23 cellular contexts compared by ENCODE assay signal in the genomic region with DNA sequence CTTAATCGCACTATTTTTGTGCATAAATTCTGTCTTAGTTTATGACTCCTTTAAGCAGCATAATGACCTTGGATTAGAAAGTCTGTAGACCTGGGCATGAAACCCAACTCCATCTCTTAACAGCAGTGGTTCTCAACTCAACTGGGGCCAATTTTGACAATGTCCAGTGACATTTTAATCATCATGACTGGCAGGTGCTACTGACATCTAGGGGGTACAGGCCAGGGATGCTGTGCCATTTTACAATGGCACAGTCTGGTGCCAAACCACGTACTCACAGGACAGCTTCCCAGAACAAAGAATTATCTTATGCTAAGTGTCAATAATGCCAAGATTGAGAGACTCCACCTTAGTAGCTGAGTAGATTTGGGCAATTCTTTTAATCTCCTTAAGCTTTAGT.
DNase-seq lines count a peak whose midpoint lies in the region; ATAC-seq and TF ChIP-seq lines count a peak whose summit lies in the region.
"Had no signal": no experiment of that assay in that cellular context is flagged by ENCODE, and none has a peak within 500 bp of the region (broad histone marks: within the 10 kb centered on the region; RNA-seq: fewer than 3 reads in every experiment).

No MANE protein-coding gene starts in this region.

- intact Hi-C loops in Right ventricle myocardium superior (cut with DNase I) (no loop called here), cardiac septum (cut with DNase I) (no loop called here), heart right ventricle (cut with DNase I) (loop anchor here in 1 of 10 donors (5.0 to 10.0 kb wide), 4 partner anchors 93 to 934 kb away; no protein-coding TSS in a partner anchor), left ventricle myocardium inferior (cut with micrococcal nuclease) (no loop called here), right cardiac atrium (cut with DNase I) (no loop called here), posterior vena cava (cut with DNase I) (no loop called here)

- H3K4me1 ChIP-seq in heart right ventricle, result peaks cover 0 to 16% (median 0%) of the 10 kb centered on the region in 9 donors
- H3K4me1 ChIP-seq in left ventricle myocardium inferior, result peaks cover 6% of the 10 kb centered on the region
- no peaks in the 10 kb centered on the region for H3K4me1 ChIP-seq in right cardiac atrium (ENCODE audit: control insufficient read depth, insufficient read depth, low read length)
- H3K4me1 ChIP-seq: BE2C, BLaER1 had no signal

- ATAC-seq in Right ventricle myocardium superior (ENCODE audit: poor library complexity) (peak; percentile 97), heart right ventricle (peak; percentile 71 to 97 (median 92)), right cardiac atrium (peak; percentile 51 to 75), GM21786 (IDR thresholded peaks at IDR 0.05; ENCODE audit: unreplicated experiment) (no peak)

- no peaks in the 10 kb centered on the region for H3K27me3 ChIP-seq in heart right ventricle
- H3K27me3 ChIP-seq in left ventricle myocardium inferior (ENCODE audit: low read depth), result no peaks in the 10 kb centered on the region
- H3K27me3 ChIP-seq in right cardiac atrium (ENCODE audit: control insufficient read depth, insufficient read depth), result no peaks in the 10 kb centered on the region
- H3K27me3 ChIP-seq: BE2C, BLaER1 had no signal

- H3K4me3 ChIP-seq in heart right ventricle, result no peak overlapping the region
- H3K4me3 ChIP-seq in left ventricle myocardium inferior, result no peak overlapping the region
- H3K4me3 ChIP-seq in right cardiac atrium (ENCODE audit: low read length), result no peak overlapping the region
- H3K4me3 ChIP-seq: BLaER1 had no signal

- no peak for DNase-seq in Right ventricle myocardium superior
- no peak for DNase-seq in cardiac septum (ENCODE audit: low spot score)
- DNase-seq in heart right ventricle, result peak; percentile 16 to 20
- no peak for DNase-seq in left ventricle myocardium inferior
- DNase-seq in right cardiac atrium, result peak in 2 of 3 donors; percentile 22 to 41
- no peak for DNase-seq in posterior vena cava (ENCODE audit: low spot score)
- no peak for DNase-seq in GM03348 (ENCODE audit: low spot score)
- DNase-seq: 8988T; ACHN; BE2C; CD4-positive, alpha-beta memory T cell; CD4-positive, CD25-positive, alpha-beta regulatory T cell; CD8-positive, alpha-beta memory T cell; COR-L47; DMS 273 treated with DMSO at 0.1 percent for 48 hours; DMS153; DMS53; DMS79; DND-41; EL; GDM1 had no signal

- no peaks in the 10 kb centered on the region for H3K9me3 ChIP-seq in heart right ventricle
- H3K9me3 ChIP-seq in left ventricle myocardium inferior (replicated peaks), result no peaks in the 10 kb centered on the region
- no peaks in the 10 kb centered on the region for H3K9me3 ChIP-seq in right cardiac atrium (ENCODE audit: control insufficient read depth, low read length)
- H3K9me3 ChIP-seq: BE2C, BLaER1 had no signal

- WGBS in heart right ventricle, 2 donors, result 61 to 71% methylated on average over 2 of the region's 2 CpGs
- WGBS in right cardiac atrium, result 83% methylated on average over 2 of the region's 2 CpGs

- H3K27ac ChIP-seq in heart right ventricle (peak overlapping the region in 7 of 10 donors; percentile 4 to 79 (median 52)), left ventricle myocardium inferior (replicated peaks) (peak overlapping the region; percentile 83), right cardiac atrium (ENCODE audit: low read length) (no peak overlapping the region)
- H3K27ac ChIP-seq: BLaER1 had no signal

- no peaks in the 10 kb centered on the region for H3K36me3 ChIP-seq in heart right ventricle
- H3K36me3 ChIP-seq in left ventricle myocardium inferior, result no peaks in the 10 kb centered on the region
- H3K36me3 ChIP-seq: BE2C, BLaER1 had no signal

- TF ChIP-seq CTCF in heart right ventricle (IDR thresholded peaks at IDR 0.05) (no peak), left ventricle myocardium inferior (IDR thresholded peaks at IDR 0.05; ENCODE audit: borderline replicate concordance) (no peak)

Comparison
In these comparisons a context has a peak if more than half of its experiments do, and no peak if none do; other contexts are left out.
1. DNase-seq: peak in heart right ventricle (2 of 2) and right cardiac atrium (2 of 3); none in Right ventricle myocardium superior (single experiment), cardiac septum (single experiment), left ventricle myocardium inferior (single experiment), posterior vena cava (single experiment) and GM03348 (single experiment).